ENCODE assay signal across 28 cellular contexts in the genomic region with DNA sequence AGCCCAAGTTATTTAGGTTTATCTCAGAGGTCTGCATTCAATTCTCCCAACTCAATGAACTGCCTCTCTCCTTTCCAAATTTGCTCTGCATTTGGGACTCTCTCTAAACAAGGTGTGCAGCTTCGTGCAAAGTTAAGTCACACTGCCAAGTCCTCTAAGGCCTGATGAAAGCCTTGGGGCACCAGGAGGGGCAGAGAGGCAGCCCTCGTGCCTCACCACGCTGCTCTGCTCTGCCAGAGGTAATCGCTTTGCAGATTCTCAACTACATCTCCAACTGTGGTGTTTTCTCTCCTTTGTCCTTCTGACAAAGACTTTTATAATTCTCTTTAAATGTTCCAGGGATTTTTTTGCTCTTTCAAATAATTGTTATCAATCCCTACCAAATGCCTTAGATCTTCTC.
"Had no signal": no experiment of that assay in that cellular context is flagged by ENCODE, and none has a peak within 500 bp of the region (broad histone marks: within the 10 kb centered on the region; RNA-seq: fewer than 3 reads in every experiment).

No MANE protein-coding gene starts in this region.

- H3K4me3 Mint-ChIP-seq: activated CD4-positive, alpha-beta T cell treated with anti-CD3 and anti-CD28 coated beads, Interleukin-2, amount 10 ng/mL, durations not matched to agents 24 days and 14 days; activated CD8-positive, alpha-beta memory T cell treated with anti-CD3 and anti-CD28 coated beads, Interleukin-2, amount 10 ng/mL, durations not matched to agents 7 days and 5 days; activated naive CD4-positive, alpha-beta T cell treated with anti-CD3 and anti-CD28 coated beads, Interleukin-2, amount 50 U/mL, for 24 hours; activated T-cell treated with anti-CD3 and anti-CD28 coated beads, Interleukin-2, amount 50 U/mL, for 24 hours; activated T-helper 1 cell treated with anti-CD3 and anti-CD28 coated beads, Interleukin-12 subunit alpha, Interleukin-12 subunit beta, Interleukin-2, Interleukin-4 antibody, amounts not matched to agents 30 ng/mL and 10 ng/mL and 1 ng/mL, durations not matched to agents 14 hours and 24 hours and 36 hours; central memory CD8-positive, alpha-beta T cell had no signal

- H3K36me3 ChIP-seq: Peyer's patch, SJCRH30, WERI-Rb-1 had no signal

- ATAC-seq: activated CD8-positive, alpha-beta memory T cell treated with anti-CD3 and anti-CD28 coated beads, Interleukin-2, amount 10 ng/mL, durations not matched to agents 7 days and 5 days; body of pancreas had no signal

- H3K9me3 Mint-ChIP-seq: activated CD4-positive, alpha-beta T cell treated with anti-CD3 and anti-CD28 coated beads, Interleukin-2, amount 10 ng/mL, durations not matched to agents 24 days and 14 days; activated naive CD4-positive, alpha-beta T cell treated with anti-CD3 and anti-CD28 coated beads, Interleukin-2, amount 50 U/mL, for 24 hours; activated T-helper 1 cell treated with anti-CD3 and anti-CD28 coated beads, Interleukin-12 subunit alpha, Interleukin-12 subunit beta, Interleukin-2, Interleukin-4 antibody, amounts not matched to agents 30 ng/mL and 10 ng/mL and 1 ng/mL, durations not matched to agents 14 hours and 24 hours and 36 hours had no signal

- H3K9ac ChIP-seq: SK-N-SH had no signal

- H3K9me3 ChIP-seq: body of pancreas, Peyer's patch, SJCRH30, SK-N-SH had no signal

- H3K27me3 Mint-ChIP-seq: activated CD4-positive, alpha-beta T cell treated with anti-CD3 and anti-CD28 coated beads, Interleukin-2, amount 10 ng/mL, durations not matched to agents 24 days and 14 days; activated CD8-positive, alpha-beta memory T cell treated with anti-CD3 and anti-CD28 coated beads, Interleukin-2, amount 10 ng/mL, durations not matched to agents 7 days and 5 days; activated naive CD4-positive, alpha-beta T cell treated with anti-CD3 and anti-CD28 coated beads, Interleukin-2, amount 50 U/mL, for 24 hours; activated T-cell treated with anti-CD3 and anti-CD28 coated beads, Interleukin-2, amount 50 U/mL, for 24 hours; central memory CD8-positive, alpha-beta T cell had no signal

- H3K27ac Mint-ChIP-seq: activated CD4-positive, alpha-beta T cell treated with anti-CD3 and anti-CD28 coated beads, Interleukin-2, amount 10 ng/mL, durations not matched to agents 24 days and 14 days; activated CD8-positive, alpha-beta memory T cell treated with anti-CD3 and anti-CD28 coated beads, Interleukin-2, amount 10 ng/mL, durations not matched to agents 7 days and 5 days; activated naive CD4-positive, alpha-beta T cell treated with anti-CD3 and anti-CD28 coated beads, Interleukin-2, amount 50 U/mL, for 24 hours; activated T-cell treated with anti-CD3 and anti-CD28 coated beads, Interleukin-2, amount 50 U/mL, for 24 hours; activated T-helper 1 cell treated with anti-CD3 and anti-CD28 coated beads, Interleukin-12 subunit alpha, Interleukin-12 subunit beta, Interleukin-2, Interleukin-4 antibody, amounts not matched to agents 30 ng/mL and 10 ng/mL and 1 ng/mL, durations not matched to agents 14 hours and 24 hours and 36 hours had no signal

- DNase-seq: activated CD4-positive, alpha-beta T cell treated with anti-CD3 and anti-CD28 coated beads, Interleukin-2, amount 10 ng/mL, durations not matched to agents 24 days and 14 days; activated CD4-positive, alpha-beta T cell treated with anti-CD3 and anti-CD28 coated beads, Interleukin-2, amount 50 U/mL, for 48 hours; activated CD4-positive, CD25-positive, alpha-beta regulatory T cell treated with anti-CD3 and anti-CD28 coated beads, Interleukin-2, amount 50 U/mL, for 72 hours; activated CD8-positive, alpha-beta memory T cell treated with anti-CD3 and anti-CD28 coated beads, Interleukin-2, amount 10 ng/mL, durations not matched to agents 7 days and 5 days; activated effector memory CD4-positive, alpha-beta T cell treated with Interleukin-2 at 50 U/mL for 16 hours; activated naive CD4-positive, alpha-beta T cell; activated T-cell treated with anti-CD3 and anti-CD28 coated beads, Interleukin-2, amount 50 U/mL, for 24 hours; aorta; body of pancreas; Karpas-422; MM.1S; NCI-H1105 treated with DMSO at 0.1 percent for 48 hours; NCI-H1436 treated with DMSO at 0.1 percent for 48 hours; NCI-H187; NCI-H2081; NCI-H510A treated with DMSO at 0.1 percent for 48 hours; NK-92 treated with Interleukin-12 subunit alpha and Interleukin-12 subunit beta, amount 100 ng/mL, for 24 hours; OCI-M1; Peyer's patch; Right ventricle myocardium superior; SJCRH30; SK-N-SH; T-helper 1 cell; WERI-Rb-1 had no signal

- H3K4me3 ChIP-seq: body of pancreas, Peyer's patch, SJCRH30 had no signal

- H3K27ac ChIP-seq: body of pancreas, Peyer's patch, RWPE1, SJCRH30 had no signal

- H3K4me2 ChIP-seq: SK-N-SH had no signal

- H3K4me1 ChIP-seq: body of pancreas, Peyer's patch, SJCRH30 had no signal

- H3K36me3 Mint-ChIP-seq: activated CD8-positive, alpha-beta memory T cell treated with anti-CD3 and anti-CD28 coated beads, Interleukin-2, amount 10 ng/mL, durations not matched to agents 7 days and 5 days; activated naive CD4-positive, alpha-beta T cell treated with anti-CD3 and anti-CD28 coated beads, Interleukin-2, amount 50 U/mL, for 24 hours had no signal

- H3K27me3 ChIP-seq: body of pancreas, Peyer's patch, SJCRH30 had no signal

- H3K4me1 Mint-ChIP-seq: activated CD4-positive, alpha-beta T cell treated with anti-CD3 and anti-CD28 coated beads, Interleukin-2, amount 10 ng/mL, durations not matched to agents 24 days and 14 days; activated CD8-positive, alpha-beta memory T cell treated with anti-CD3 and anti-CD28 coated beads, Interleukin-2, amount 10 ng/mL, durations not matched to agents 7 days and 5 days; activated naive CD4-positive, alpha-beta T cell treated with anti-CD3 and anti-CD28 coated beads, Interleukin-2, amount 50 U/mL, for 24 hours; central memory CD8-positive, alpha-beta T cell had no signal
